1 cellular context compared by ENCODE assay signal in genomic region chr20:54128175-54128574, GRCh38.
TF ChIP-seq lines count a peak whose summit lies in the region.

No MANE protein-coding gene starts in this region.

TF ChIP-seq in K562, 482 proteins besides CTCF, POLR2A, EP300 and RAD21 (continued from another document):
- TF ChIP-seq, protein P1, sequence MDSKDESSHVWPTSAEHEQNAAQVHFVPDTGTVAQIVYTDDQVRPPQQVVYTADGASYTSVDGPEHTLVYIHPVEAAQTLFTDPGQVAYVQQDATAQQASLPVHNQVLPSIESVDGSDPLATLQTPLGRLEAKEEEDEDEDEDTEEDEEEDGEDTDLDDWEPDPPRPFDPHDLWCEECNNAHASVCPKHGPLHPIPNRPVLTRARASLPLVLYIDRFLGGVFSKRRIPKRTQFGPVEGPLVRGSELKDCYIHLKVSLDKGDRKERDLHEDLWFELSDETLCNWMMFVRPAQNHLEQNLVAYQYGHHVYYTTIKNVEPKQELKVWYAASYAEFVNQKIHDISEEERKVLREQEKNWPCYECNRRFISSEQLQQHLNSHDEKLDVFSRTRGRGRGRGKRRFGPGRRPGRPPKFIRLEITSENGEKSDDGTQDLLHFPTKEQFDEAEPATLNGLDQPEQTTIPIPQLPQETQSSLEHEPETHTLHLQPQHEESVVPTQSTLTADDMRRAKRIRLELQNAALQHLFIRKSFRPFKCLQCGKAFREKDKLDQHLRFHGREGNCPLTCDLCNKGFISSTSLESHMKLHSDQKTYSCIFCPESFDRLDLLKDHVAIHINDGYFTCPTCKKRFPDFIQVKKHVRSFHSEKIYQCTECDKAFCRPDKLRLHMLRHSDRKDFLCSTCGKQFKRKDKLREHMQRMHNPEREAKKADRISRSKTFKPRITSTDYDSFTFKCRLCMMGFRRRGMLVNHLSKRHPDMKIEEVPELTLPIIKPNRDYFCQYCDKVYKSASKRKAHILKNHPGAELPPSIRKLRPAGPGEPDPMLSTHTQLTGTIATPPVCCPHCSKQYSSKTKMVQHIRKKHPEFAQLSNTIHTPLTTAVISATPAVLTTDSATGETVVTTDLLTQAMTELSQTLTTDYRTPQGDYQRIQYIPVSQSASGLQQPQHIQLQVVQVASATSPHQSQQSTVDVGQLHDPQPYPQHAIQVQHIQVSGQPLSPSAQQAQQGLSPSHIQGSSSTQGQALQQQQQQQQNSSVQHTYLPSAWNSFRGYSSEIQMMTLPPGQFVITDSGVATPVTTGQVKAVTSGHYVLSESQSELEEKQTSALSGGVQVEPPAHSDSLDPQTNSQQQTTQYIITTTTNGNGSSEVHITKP (IDR thresholded peaks at IDR 0.05; ENCODE audit: partially characterized antibody): no peak
- TF ChIP-seq, protein P2, sequence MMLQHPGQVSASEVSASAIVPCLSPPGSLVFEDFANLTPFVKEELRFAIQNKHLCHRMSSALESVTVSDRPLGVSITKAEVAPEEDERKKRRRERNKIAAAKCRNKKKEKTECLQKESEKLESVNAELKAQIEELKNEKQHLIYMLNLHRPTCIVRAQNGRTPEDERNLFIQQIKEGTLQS (IDR thresholded peaks at IDR 0.05): peak; percentile 17; the same call in 1 of the 2 replicates
- TF ChIP-seq, protein P2 (CRISPR knock-in tag; conservative IDR thresholded peaks at IDR 0.05): no peak
- TF ChIP-seq MEF2D (tag; conservative IDR thresholded peaks at IDR 0.05; ENCODE audit: low read depth): no peak
- TF ChIP-seq, protein P3, sequence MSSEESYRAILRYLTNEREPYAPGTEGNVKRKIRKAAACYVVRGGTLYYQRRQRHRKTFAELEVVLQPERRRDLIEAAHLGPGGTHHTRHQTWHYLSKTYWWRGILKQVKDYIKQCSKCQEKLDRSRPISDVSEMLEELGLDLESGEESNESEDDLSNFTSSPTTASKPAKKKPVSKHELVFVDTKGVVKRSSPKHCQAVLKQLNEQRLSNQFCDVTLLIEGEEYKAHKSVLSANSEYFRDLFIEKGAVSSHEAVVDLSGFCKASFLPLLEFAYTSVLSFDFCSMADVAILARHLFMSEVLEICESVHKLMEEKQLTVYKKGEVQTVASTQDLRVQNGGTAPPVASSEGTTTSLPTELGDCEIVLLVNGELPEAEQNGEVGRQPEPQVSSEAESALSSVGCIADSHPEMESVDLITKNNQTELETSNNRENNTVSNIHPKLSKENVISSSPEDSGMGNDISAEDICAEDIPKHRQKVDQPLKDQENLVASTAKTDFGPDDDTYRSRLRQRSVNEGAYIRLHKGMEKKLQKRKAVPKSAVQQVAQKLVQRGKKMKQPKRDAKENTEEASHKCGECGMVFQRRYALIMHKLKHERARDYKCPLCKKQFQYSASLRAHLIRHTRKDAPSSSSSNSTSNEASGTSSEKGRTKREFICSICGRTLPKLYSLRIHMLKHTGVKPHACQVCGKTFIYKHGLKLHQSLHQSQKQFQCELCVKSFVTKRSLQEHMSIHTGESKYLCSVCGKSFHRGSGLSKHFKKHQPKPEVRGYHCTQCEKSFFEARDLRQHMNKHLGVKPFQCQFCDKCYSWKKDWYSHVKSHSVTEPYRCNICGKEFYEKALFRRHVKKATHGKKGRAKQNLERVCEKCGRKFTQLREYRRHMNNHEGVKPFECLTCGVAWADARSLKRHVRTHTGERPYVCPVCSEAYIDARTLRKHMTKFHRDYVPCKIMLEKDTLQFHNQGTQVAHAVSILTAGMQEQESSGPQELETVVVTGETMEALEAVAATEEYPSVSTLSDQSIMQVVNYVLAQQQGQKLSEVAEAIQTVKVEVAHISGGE (CRISPR knock-in tag; IDR thresholded peaks at IDR 0.05): 0 out of 6 replicates have a peak, but pooled peaks of 1 of the 3 experiments have one; percentile 2
- TF ChIP-seq, protein P4, sequence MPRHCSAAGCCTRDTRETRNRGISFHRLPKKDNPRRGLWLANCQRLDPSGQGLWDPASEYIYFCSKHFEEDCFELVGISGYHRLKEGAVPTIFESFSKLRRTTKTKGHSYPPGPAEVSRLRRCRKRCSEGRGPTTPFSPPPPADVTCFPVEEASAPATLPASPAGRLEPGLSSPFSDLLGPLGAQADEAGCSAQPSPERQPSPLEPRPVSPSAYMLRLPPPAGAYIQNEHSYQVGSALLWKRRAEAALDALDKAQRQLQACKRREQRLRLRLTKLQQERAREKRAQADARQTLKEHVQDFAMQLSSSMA (CRISPR knock-in tag; IDR thresholded peaks at IDR 0.05): no peak
- TF ChIP-seq EZH2 (IDR thresholded peaks at IDR 0.05; ENCODE audit: borderline replicate concordance, low read depth, low read length): no peak
- TF ChIP-seq, protein P5, sequence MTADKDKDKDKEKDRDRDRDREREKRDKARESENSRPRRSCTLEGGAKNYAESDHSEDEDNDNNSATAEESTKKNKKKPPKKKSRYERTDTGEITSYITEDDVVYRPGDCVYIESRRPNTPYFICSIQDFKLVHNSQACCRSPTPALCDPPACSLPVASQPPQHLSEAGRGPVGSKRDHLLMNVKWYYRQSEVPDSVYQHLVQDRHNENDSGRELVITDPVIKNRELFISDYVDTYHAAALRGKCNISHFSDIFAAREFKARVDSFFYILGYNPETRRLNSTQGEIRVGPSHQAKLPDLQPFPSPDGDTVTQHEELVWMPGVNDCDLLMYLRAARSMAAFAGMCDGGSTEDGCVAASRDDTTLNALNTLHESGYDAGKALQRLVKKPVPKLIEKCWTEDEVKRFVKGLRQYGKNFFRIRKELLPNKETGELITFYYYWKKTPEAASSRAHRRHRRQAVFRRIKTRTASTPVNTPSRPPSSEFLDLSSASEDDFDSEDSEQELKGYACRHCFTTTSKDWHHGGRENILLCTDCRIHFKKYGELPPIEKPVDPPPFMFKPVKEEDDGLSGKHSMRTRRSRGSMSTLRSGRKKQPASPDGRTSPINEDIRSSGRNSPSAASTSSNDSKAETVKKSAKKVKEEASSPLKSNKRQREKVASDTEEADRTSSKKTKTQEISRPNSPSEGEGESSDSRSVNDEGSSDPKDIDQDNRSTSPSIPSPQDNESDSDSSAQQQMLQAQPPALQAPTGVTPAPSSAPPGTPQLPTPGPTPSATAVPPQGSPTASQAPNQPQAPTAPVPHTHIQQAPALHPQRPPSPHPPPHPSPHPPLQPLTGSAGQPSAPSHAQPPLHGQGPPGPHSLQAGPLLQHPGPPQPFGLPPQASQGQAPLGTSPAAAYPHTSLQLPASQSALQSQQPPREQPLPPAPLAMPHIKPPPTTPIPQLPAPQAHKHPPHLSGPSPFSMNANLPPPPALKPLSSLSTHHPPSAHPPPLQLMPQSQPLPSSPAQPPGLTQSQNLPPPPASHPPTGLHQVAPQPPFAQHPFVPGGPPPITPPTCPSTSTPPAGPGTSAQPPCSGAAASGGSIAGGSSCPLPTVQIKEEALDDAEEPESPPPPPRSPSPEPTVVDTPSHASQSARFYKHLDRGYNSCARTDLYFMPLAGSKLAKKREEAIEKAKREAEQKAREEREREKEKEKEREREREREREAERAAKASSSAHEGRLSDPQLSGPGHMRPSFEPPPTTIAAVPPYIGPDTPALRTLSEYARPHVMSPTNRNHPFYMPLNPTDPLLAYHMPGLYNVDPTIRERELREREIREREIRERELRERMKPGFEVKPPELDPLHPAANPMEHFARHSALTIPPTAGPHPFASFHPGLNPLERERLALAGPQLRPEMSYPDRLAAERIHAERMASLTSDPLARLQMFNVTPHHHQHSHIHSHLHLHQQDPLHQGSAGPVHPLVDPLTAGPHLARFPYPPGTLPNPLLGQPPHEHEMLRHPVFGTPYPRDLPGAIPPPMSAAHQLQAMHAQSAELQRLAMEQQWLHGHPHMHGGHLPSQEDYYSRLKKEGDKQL (CRISPR knock-in tag; IDR thresholded peaks at IDR 0.05; ENCODE audit: borderline replicate concordance): no peak
- TF ChIP-seq U2AF2 (optimal IDR thresholded peaks at IDR 0.05; ENCODE audit: low read depth, low read length): no peak
- TF ChIP-seq, protein P6, sequence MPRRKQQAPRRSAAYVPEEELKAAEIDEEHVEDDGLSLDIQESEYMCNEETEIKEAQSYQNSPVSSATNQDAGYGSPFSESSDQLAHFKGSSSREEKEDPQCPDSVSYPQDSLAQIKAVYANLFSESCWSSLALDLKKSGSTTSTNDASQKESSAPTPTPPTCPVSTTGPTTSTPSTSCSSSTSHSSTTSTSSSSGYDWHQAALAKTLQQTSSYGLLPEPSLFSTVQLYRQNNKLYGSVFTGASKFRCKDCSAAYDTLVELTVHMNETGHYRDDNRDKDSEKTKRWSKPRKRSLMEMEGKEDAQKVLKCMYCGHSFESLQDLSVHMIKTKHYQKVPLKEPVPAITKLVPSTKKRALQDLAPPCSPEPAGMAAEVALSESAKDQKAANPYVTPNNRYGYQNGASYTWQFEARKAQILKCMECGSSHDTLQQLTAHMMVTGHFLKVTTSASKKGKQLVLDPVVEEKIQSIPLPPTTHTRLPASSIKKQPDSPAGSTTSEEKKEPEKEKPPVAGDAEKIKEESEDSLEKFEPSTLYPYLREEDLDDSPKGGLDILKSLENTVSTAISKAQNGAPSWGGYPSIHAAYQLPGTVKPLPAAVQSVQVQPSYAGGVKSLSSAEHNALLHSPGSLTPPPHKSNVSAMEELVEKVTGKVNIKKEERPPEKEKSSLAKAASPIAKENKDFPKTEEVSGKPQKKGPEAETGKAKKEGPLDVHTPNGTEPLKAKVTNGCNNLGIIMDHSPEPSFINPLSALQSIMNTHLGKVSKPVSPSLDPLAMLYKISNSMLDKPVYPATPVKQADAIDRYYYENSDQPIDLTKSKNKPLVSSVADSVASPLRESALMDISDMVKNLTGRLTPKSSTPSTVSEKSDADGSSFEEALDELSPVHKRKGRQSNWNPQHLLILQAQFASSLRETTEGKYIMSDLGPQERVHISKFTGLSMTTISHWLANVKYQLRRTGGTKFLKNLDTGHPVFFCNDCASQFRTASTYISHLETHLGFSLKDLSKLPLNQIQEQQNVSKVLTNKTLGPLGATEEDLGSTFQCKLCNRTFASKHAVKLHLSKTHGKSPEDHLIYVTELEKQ (CRISPR knock-in tag; IDR thresholded peaks at IDR 0.05): no peak
- TF ChIP-seq ATF4 (CRISPR knock-in tag; IDR thresholded peaks at IDR 0.05): no peak
- no peak for TF ChIP-seq ZEB2 (IDR thresholded peaks at IDR 0.05)
- TF ChIP-seq ZZZ3 (IDR thresholded peaks at IDR 0.05): no peak
- TF ChIP-seq GTF2A2 (tag; IDR thresholded peaks at IDR 0.05): no peak
